ENCODE assay signal across 1 cellular context in genomic region chr5:177124486-177124991, GRCh38.
TF ChIP-seq lines count a peak whose summit lies in the region.

No MANE protein-coding gene starts in this region.

TF ChIP-seq in WTC11, 78 proteins besides CTCF, POLR2A, EP300 and RAD21 (continued from another document):
- TF ChIP-seq ETV6 (CRISPR knock-in tag; IDR thresholded peaks at IDR 0.05), result no peak
- TF ChIP-seq, protein P1, sequence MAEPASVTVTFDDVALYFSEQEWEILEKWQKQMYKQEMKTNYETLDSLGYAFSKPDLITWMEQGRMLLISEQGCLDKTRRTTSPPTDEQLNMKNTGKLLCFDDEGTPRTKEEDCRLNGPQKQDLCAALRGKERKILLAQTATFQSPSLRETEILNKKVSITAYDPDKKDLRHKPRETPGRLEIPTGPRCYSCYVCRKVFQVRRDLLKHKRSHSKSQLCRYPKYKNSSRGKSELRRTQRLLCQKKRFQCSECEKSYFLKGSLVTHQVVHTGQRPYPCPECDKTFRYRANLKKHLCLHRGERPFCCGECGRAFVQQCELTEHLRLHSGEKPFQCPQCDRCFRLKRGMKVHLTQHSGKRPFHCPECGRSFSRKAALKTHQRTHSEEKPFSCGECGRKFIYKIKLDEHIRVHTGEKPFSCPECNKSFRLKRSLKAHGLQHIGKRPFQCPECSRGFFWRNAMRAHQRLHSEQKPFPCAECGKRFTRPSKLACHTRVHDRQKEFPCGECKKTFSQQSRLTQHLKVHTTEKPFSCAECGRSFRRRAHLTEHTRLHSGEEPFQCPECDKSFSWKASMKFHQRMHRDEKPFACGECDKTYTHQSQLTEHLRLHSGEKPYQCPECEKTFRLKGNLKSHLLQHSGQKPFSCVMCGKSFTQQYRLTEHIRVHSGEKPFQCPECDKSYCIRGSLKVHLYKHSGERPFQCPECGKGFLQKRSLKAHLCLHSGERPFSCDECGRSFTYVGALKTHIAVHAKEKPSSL (CRISPR knock-in tag; conservative IDR thresholded peaks at IDR 0.05), result no peak
- TF ChIP-seq SOX15 (CRISPR knock-in tag; IDR thresholded peaks at IDR 0.05), result no peak
